In genomic region chr1:223998676-223999448, GRCh38 we compare ENCODE assay signal across 8 cellular contexts.
DNase-seq lines count a peak whose midpoint lies in the region; ATAC-seq, FAIRE-seq and TF ChIP-seq lines count a peak whose summit lies in the region.
"Not testable (repeated sequence)": the region's sequence is repeated elsewhere in the genome, so short reads cannot be mapped to it uniquely, and the experiment has no call there.

No MANE protein-coding gene starts in this region.

- H3K9me3 Mint-ChIP-seq in neural crest cell, result not testable (repeated sequence)

- intact Hi-C loops in K562 (cut with micrococcal nuclease); heart right ventricle (cut with DNase I): not testable (repeated sequence)

- TF ChIP-seq POLR2A in K562 (conservative IDR thresholded peaks at IDR 0.05); upper lobe of left lung (IDR thresholded peaks at IDR 0.05): not testable (repeated sequence)

- H4K20me1 ChIP-seq in K562 (replicated peaks; ENCODE audit: control insufficient read depth, insufficient read depth, low read length), result not testable (repeated sequence)

- not testable (repeated sequence) for H3K27me3 Mint-ChIP-seq in neural crest cell (ENCODE audit: low read depth)

- peak; percentile 63 for DNase-seq in CD1c-positive myeloid dendritic cell (ENCODE audit: extremely low spot score)
- DNase-seq in NAMALWA (ENCODE audit: low spot score), result peak; percentile 22
- DNase-seq in SKM-1 (lab: John Stamatoyannopoulos, UW; ENCODE audit: unreplicated experiment), result peak; percentile 36
- peak in 1 of 4 experiments; percentile 1 for DNase-seq in K562 (ENCODE audit: extremely low read depth in 1 of 4, low spot score in 3 of 4)
- DNase-seq in heart right ventricle; neural crest cell (ENCODE audit: low read depth, low spot score); upper lobe of left lung: not testable (repeated sequence)

- not testable (repeated sequence) for H3K4me1 Mint-ChIP-seq in neural crest cell

- CTCF ChIA-PET in K562 (lab: Yijun Ruan, JAX; ENCODE audit: low intra/inter-chr PET ratio), result not testable (repeated sequence)

- not testable (repeated sequence) for H3K9ac ChIP-seq in K562 (ENCODE audit: insufficient read depth in 1 of 2, low read depth in 2 of 2, low read length in 2 of 2)

- not testable (repeated sequence) for H3K4me3 ChIP-seq in K562, heart right ventricle, upper lobe of left lung

- not testable (repeated sequence) for TF ChIP-seq CTCF in K562 (IDR thresholded peaks at IDR 0.05 in 2 of 3, conservative IDR thresholded peaks at IDR 0.05 in 1 of 3; ENCODE audit: insufficient read depth in 2 of 3, low read depth in 1 of 3, low read length in 3 of 3); heart right ventricle (IDR thresholded peaks at IDR 0.05); neural crest cell (conservative IDR thresholded peaks at IDR 0.05); upper lobe of left lung (IDR thresholded peaks at IDR 0.05)

- peak; percentile 44 for ATAC-seq in HG02870 (IDR thresholded peaks at IDR 0.05; ENCODE audit: unreplicated experiment)
- ATAC-seq in K562, result peak; percentile 91
- peak in 7 of 8 donors; percentile 33 to 85 (median 67) for ATAC-seq in heart right ventricle
- peak in 1 of 2 donors; percentile 65 for ATAC-seq in upper lobe of left lung (ENCODE audit: low FRiP score in 2 of 2)

- TF ChIP-seq RAD21 in K562 (CRISPR knock-in tag; conservative IDR thresholded peaks at IDR 0.05 in 1 of 2, IDR thresholded peaks at IDR 0.05 in 1 of 2), result not testable (repeated sequence)

- POLR2A ChIA-PET in K562 (lab: Yijun Ruan, JAX), result not testable (repeated sequence)

- H2AFZ ChIP-seq in K562 (ENCODE audit: low read depth, low read length), result not testable (repeated sequence)

- not testable (repeated sequence) for H3K9me1 ChIP-seq in K562 (ENCODE audit: control insufficient read depth, insufficient read depth, low read length)

- not testable (repeated sequence) for H3K27ac ChIP-seq in K562 (ENCODE audit: extremely low read depth, low read depth, low read length)
- H3K27ac ChIP-seq in heart right ventricle (peak overlapping the region in 6 of 10 donors; percentile 4 to 51 (median 36)), upper lobe of left lung (peak overlapping the region in 3 of 4 donors; percentile 0 to 42 (median 40))

- peak overlapping the region; percentile 1 for H3K27ac Mint-ChIP-seq in neural crest cell (ENCODE audit: unreplicated experiment)

- H3K27me3 ChIP-seq in K562 (ENCODE audit: control insufficient read depth in 2 of 2, insufficient read depth in 2 of 2, low read length in 2 of 2); heart right ventricle; upper lobe of left lung: not testable (repeated sequence)

- not testable (repeated sequence) for H3K4me2 ChIP-seq in K562 (ENCODE audit: insufficient read depth, low read length)

- not testable (repeated sequence) for H3K79me2 ChIP-seq in K562 (ENCODE audit: control insufficient read depth, insufficient read depth, low read length)

- H3K4me1 ChIP-seq in K562 (replicated peaks in 1 of 2; ENCODE audit: control insufficient read depth in 2 of 2, insufficient read depth in 2 of 2, low read length in 2 of 2); upper lobe of left lung: not testable (repeated sequence)
- H3K4me1 ChIP-seq in heart right ventricle, result peaks cover 0 to 19% (median 6%) of the 10 kb centered on the region in 9 donors

- not testable (repeated sequence) for H3K36me3 Mint-ChIP-seq in neural crest cell (ENCODE audit: low read depth)

- not testable (repeated sequence) for BruUV-seq in K562 (replicated peaks; lab: Mats Ljungman, UMichigan)

- H3K36me3 ChIP-seq in K562 (ENCODE audit: control insufficient read depth, insufficient read depth, low read length); upper lobe of left lung: not testable (repeated sequence)
- H3K36me3 ChIP-seq in heart right ventricle, result peaks cover 0 to 11% (median 0%) of the 10 kb centered on the region in 9 donors

- in situ Hi-C loops in K562 (cut with MboI), result not testable (repeated sequence)

- not testable (repeated sequence) for H3K9me3 ChIP-seq in K562 (replicated peaks; ENCODE audit: control insufficient read depth, insufficient read depth, low read depth, low read length); heart right ventricle; upper lobe of left lung

- H3K4me3 Mint-ChIP-seq in neural crest cell, result not testable (repeated sequence)

- TF ChIP-seq EP300 in K562 (IDR thresholded peaks at IDR 0.05; ENCODE audit: low read length); upper lobe of left lung (IDR thresholded peaks at IDR 0.05): not testable (repeated sequence)

- 22% methylated on average over 3 of the region's 4 CpGs for WGBS in K562 (ENCODE audit: insufficient coverage, low coverage, missing lambda C conversion rate)
- WGBS in heart right ventricle, 2 donors, result 55 to 64% methylated on average over 4 of the region's 4 CpGs
- 45 to 52% methylated on average over 3 to 4 of the region's 4 CpGs for WGBS in upper lobe of left lung, 2 donors

- FAIRE-seq in K562 (lab: Jason Lieb, UNC), result not testable (repeated sequence)
